7 cellular contexts compared by ENCODE assay signal in genomic region chr1:46380508-46380907, GRCh38.
"Had no signal": no experiment of that assay in that cellular context is flagged by ENCODE, and none has a peak within 500 bp of the region (broad histone marks: within the 10 kb centered on the region; RNA-seq: fewer than 3 reads in every experiment).

No MANE protein-coding gene starts in this region.

- ATAC-seq: HepG2 had no signal

- FAIRE-seq: HepG2, HTR-8/SVneo had no signal

- H3K4me1 Mint-ChIP-seq: IgD-negative memory B cell had no signal

- H3K4me3 Mint-ChIP-seq: IgD-negative memory B cell had no signal

- H3K27ac ChIP-seq: HL-60 had no signal

- H3K27ac Mint-ChIP-seq: IgD-negative memory B cell had no signal

- DNase-seq: IMR-90, KBM-7, KG1 had no signal
